19 cellular contexts compared by ENCODE assay signal in the genomic region with DNA sequence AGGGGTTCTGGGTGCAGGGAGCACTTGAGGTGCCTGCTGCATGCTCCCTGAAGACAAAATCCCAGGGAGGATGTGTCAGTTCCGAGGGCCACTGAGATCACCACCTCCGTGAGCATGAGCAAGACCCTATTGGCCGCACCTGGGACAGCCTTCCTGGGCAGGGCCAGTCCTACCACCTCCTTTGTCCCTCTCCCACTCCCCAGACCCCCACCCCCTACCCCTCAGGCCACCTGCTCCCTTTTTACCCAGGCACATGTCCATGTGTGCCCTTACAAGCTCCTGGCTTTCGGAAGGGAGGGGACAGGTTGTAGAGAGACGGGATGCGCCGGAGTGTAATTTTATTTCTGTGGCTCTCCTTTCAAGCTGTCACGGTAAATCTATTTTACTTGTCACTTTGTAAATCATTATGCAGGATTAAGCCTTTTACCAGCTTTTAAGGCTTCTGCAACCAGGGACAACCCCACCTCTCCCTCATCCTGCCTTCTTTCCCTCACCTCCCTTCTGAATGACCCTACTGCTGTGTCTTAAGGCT. TPM values are rescaled to one million over a fixed set of nuclear protein-coding genes. Genes with fewer than 3 reads are reported as not detected.
DNase-seq lines count a peak whose midpoint lies in the region; ATAC-seq and TF ChIP-seq lines count a peak whose summit lies in the region.
"Had no signal": no experiment of that assay in that cellular context is flagged by ENCODE, and none has a peak within 500 bp of the region (broad histone marks: within the 10 kb centered on the region; RNA-seq: fewer than 3 reads in every experiment).

No MANE protein-coding gene starts in this region.

- TF ChIP-seq CTCF in cardiac muscle cell (IDR thresholded peaks at IDR 0.05; ENCODE audit: low read depth, low read length) (no peak), esophagus muscularis mucosa (IDR thresholded peaks at IDR 0.05) (no peak)

- no peaks in the 10 kb centered on the region for H3K27me3 ChIP-seq in cardiac muscle cell
- H3K27me3 ChIP-seq in esophagus muscularis mucosa, result no peaks in the 10 kb centered on the region
- H3K27me3 ChIP-seq in stomach smooth muscle (ENCODE audit: control insufficient read depth in 1 of 2, insufficient read depth in 2 of 2, low read length in 2 of 2), result no peaks in the 10 kb centered on the region
- H3K27me3 ChIP-seq in SJCRH30, result no peaks in the 10 kb centered on the region
- H3K27me3 ChIP-seq: neutrophil had no signal

- ATAC-seq in Right ventricle myocardium inferior (no peak), HG03108 (IDR thresholded peaks at IDR 0.05; ENCODE audit: unreplicated experiment) (no peak)
- ATAC-seq: SK-N-SH treated with all-trans-retinoic acid at 6 μM for 48 hours had no signal

- H3K4me1 ChIP-seq in cardiac muscle cell (ENCODE audit: low read depth) (peaks cover 27% of the 10 kb centered on the region), esophagus muscularis mucosa (peaks cover 99 to 100% (median 100%) of the 10 kb centered on the region in 4 donors), stomach smooth muscle (ENCODE audit: control insufficient read depth, insufficient read depth, low read length) (peaks cover 79% of the 10 kb centered on the region), SJCRH30 (peaks cover 5% of the 10 kb centered on the region; the same call in 1 of the 2 replicates)

- DNase-seq in cardiac muscle cell (ENCODE audit: low read depth in 1 of 2, low spot score in 1 of 2) (no peak), Right ventricle myocardium inferior (ENCODE audit: missing footprints) (no peak), NCI-H1694 treated with DMSO at 0.1 percent for 48 hours (lab: John Stamatoyannopoulos, UW) (peak; percentile 67), esophagus muscularis mucosa (ENCODE audit: extremely low spot score) (no peak), COLO829 (ENCODE audit: low spot score) (no peak), SJCRH30 (no peak)
- DNase-seq: activated CD4-positive, alpha-beta T cell treated with anti-CD3 and anti-CD28 coated beads for 4 hours; activated gamma-delta T cell treated with Interleukin-2 at 50 U/mL for 16 hours; CD8-positive, alpha-beta memory T cell; NCI-H2081 treated with DMSO at 0.1 percent for 48 hours; NCI-H526 treated with DMSO at 0.1 percent for 48 hours; stimulated activated CD4-positive, alpha-beta T cell treated with anti-CD3 and anti-CD28 coated beads, Interleukin-15, amount 100 ng/mL, for 24 hours; stimulated activated naive CD4-positive, alpha-beta T cell; T1000 had no signal

- intact Hi-C loops in Right ventricle myocardium inferior (cut with DNase I) (loop anchor here (5.0 kb wide), 1 partner anchor 38 kb away; no protein-coding TSS in a partner anchor), esophagus muscularis mucosa (cut with DNase I) (no loop called here)

- peak overlapping the region; percentile 35 for H3K27ac ChIP-seq in cardiac muscle cell
- H3K27ac ChIP-seq in esophagus muscularis mucosa (replicated peaks in 1 of 4), result peak overlapping the region in 3 of 4 donors; percentile 31 to 60 (median 41)
- peak overlapping the region; percentile 11 for H3K27ac ChIP-seq in stomach smooth muscle (ENCODE audit: low read length)
- H3K27ac ChIP-seq in SJCRH30, result no peak overlapping the region
- H3K27ac ChIP-seq: neutrophil had no signal

- TF ChIP-seq EP300 in esophagus muscularis mucosa (IDR thresholded peaks at IDR 0.05), result no peak

- H3K36me3 ChIP-seq in cardiac muscle cell, result no peaks in the 10 kb centered on the region
- no peaks in the 10 kb centered on the region for H3K36me3 ChIP-seq in esophagus muscularis mucosa
- no peaks in the 10 kb centered on the region for H3K36me3 ChIP-seq in stomach smooth muscle (ENCODE audit: control insufficient read depth in 2 of 2, insufficient read depth in 2 of 2, low read length in 2 of 2)
- H3K36me3 ChIP-seq in SJCRH30, result no peaks in the 10 kb centered on the region
- H3K36me3 ChIP-seq: neutrophil had no signal

- 84% methylated on average over 5 of the region's 8 CpGs for WGBS in esophagus muscularis mucosa

- H3K4me3 ChIP-seq in cardiac muscle cell (no peak overlapping the region), esophagus muscularis mucosa (no peak overlapping the region), stomach smooth muscle (ENCODE audit: low read length in 2 of 2) (no peak overlapping the region), SJCRH30 (no peak overlapping the region)
- H3K4me3 ChIP-seq: coronary artery had no signal

- no peak for TF ChIP-seq POLR2A in esophagus muscularis mucosa (IDR thresholded peaks at IDR 0.05; ENCODE audit: low read depth)

- H3K9me3 ChIP-seq in cardiac muscle cell (ENCODE audit: low read depth), result no peaks in the 10 kb centered on the region
- H3K9me3 ChIP-seq in esophagus muscularis mucosa, result no peaks in the 10 kb centered on the region
- no peaks in the 10 kb centered on the region for H3K9me3 ChIP-seq in stomach smooth muscle (ENCODE audit: control insufficient read depth in 2 of 2, low read length in 2 of 2)
- H3K9me3 ChIP-seq in SJCRH30 (replicated peaks), result no peaks in the 10 kb centered on the region
- H3K9me3 ChIP-seq: neutrophil had no signal

- no peak overlapping the region for H3K9ac ChIP-seq in stomach smooth muscle (ENCODE audit: low read length in 2 of 2)

RNA-seq across cellular contexts. Expression of gene ZMIZ1, which starts 20.9 kb away (rescaled TPM):
- total RNA-seq in cardiac muscle cell (57.1 and 78.8 TPM in 2 replicates), Right ventricle myocardium inferior (48.8 TPM), esophagus muscularis mucosa (10 to 100 TPM; 48.7 to 87.2 (median 66.0) TPM)
- polyA plus RNA-seq in cardiac muscle cell, result 48.2 and 57.7 TPM in 2 replicates
- 11.5 and 13.6 TPM in 2 replicates for total RNA-seq in SJCRH30 (2014; rRNA removed; shearing (Covaris generic))
